ENCODE assay signal across 1 cellular context in genomic region chr5:17918373-17919104, GRCh38.
TF ChIP-seq lines count a peak whose summit lies in the region.

No MANE protein-coding gene starts in this region.

TF ChIP-seq in Ishikawa, 13 proteins besides CTCF, POLR2A, EP300 and RAD21 (continued from another document):
- TF ChIP-seq REST (IDR thresholded peaks at IDR 0.05; ENCODE audit: low read depth) (no peak), FOXM1 (IDR thresholded peaks at IDR 0.05; ENCODE audit: borderline replicate concordance, low read depth) (peak; percentile 70), TEAD4 (IDR thresholded peaks at IDR 0.05) (peak; percentile 86), CEBPB (IDR thresholded peaks at IDR 0.05) (no peak), NFIC (IDR thresholded peaks at IDR 0.05) (peak; percentile 67; the same call in 1 of the 2 replicates), YY1 (IDR thresholded peaks at IDR 0.05; ENCODE audit: low read depth) (no peak), MAX (IDR thresholded peaks at IDR 0.05) (peak; percentile 48; the same call in 1 of the 2 replicates), TCF12 (IDR thresholded peaks at IDR 0.05; ENCODE audit: low read depth) (peak; percentile 83)
